In genomic region chr15:84772467-84772866, GRCh38 we compare ENCODE assay signal across 22 cellular contexts. TPM values are rescaled to one million over a fixed set of nuclear protein-coding genes. Genes with fewer than 3 reads are reported as not detected.
A peak's percentile ranks its signal among the peaks of the same experiment; 100 is the strongest.
DNase-seq lines count a peak whose midpoint lies in the region; ATAC-seq and TF ChIP-seq lines count a peak whose summit lies in the region.
"Had no signal": no experiment of that assay in that cellular context is flagged by ENCODE, and none has a peak within 500 bp of the region (broad histone marks: within the 10 kb centered on the region; RNA-seq: fewer than 3 reads in every experiment).

No MANE protein-coding gene starts in this region.

- peak overlapping the region; percentile 51 for H3K27ac Mint-ChIP-seq in stimulated activated effector memory CD8-positive, alpha-beta T cell treated with anti-CD3 and anti-CD28 coated beads, Interleukin-12 subunit alpha, Interleukin-12 subunit beta, amount 100 ng/mL, for 72 hours
- H3K27ac Mint-ChIP-seq: activated CD8-positive, alpha-beta memory T cell treated with anti-CD3 and anti-CD28 coated beads, Interleukin-2, amount 10 ng/mL, durations not matched to agents 7 days and 5 days; activated naive CD8-positive, alpha-beta T cell treated with anti-CD3 and anti-CD28 coated beads for 36 hours; activated T-helper 17 cell treated with anti-CD3 and anti-CD28 coated beads, Interleukin-2, amount 50 U/mL, for 72 hours; brain had no signal

- peaks cover 44% of the 10 kb centered on the region for H3K4me1 Mint-ChIP-seq in stimulated activated effector memory CD8-positive, alpha-beta T cell treated with anti-CD3 and anti-CD28 coated beads, Interleukin-12 subunit alpha, Interleukin-12 subunit beta, amount 100 ng/mL, for 72 hours
- H3K4me1 Mint-ChIP-seq: brain had no signal

- H3K4me3 ChIP-seq in effector memory CD4-positive, alpha-beta T cell (ENCODE audit: insufficient read depth, low read depth, low read length, poor library complexity, severe bottlenecking), result no peak overlapping the region
- no peak overlapping the region for H3K4me3 ChIP-seq in upper lobe of left lung
- H3K4me3 ChIP-seq: colonic mucosa, PC-9, SK-N-MC, vagina had no signal

- no peaks in the 10 kb centered on the region for H3K9me3 ChIP-seq in effector memory CD4-positive, alpha-beta T cell (ENCODE audit: control insufficient read depth, low read length)
- H3K9me3 ChIP-seq in upper lobe of left lung, result no peaks in the 10 kb centered on the region
- H3K9me3 ChIP-seq: BE2C, colonic mucosa, vagina had no signal

- no peak for TF ChIP-seq EP300 in upper lobe of left lung (IDR thresholded peaks at IDR 0.05)

- intact Hi-C loops in Right ventricle myocardium inferior (cut with DNase I), result no loop called here

- ATAC-seq in stimulated activated effector memory CD8-positive, alpha-beta T cell treated with anti-CD3 and anti-CD28 coated beads, Interleukin-12 subunit alpha, Interleukin-12 subunit beta, amount 100 ng/mL, for 72 hours, result no peak
- ATAC-seq in upper lobe of left lung (ENCODE audit: low FRiP score in 2 of 2), result no peak
- no peak for ATAC-seq in Right ventricle myocardium inferior
- ATAC-seq: activated CD8-positive, alpha-beta memory T cell treated with anti-CD3 and anti-CD28 coated beads, Interleukin-2, amount 10 ng/mL, durations not matched to agents 7 days and 5 days; activated T-helper 17 cell treated with anti-CD3 and anti-CD28 coated beads, Interleukin-2, amount 50 U/mL, for 72 hours had no signal

- TF ChIP-seq POLR2A in upper lobe of left lung (IDR thresholded peaks at IDR 0.05), result no peak

- TF ChIP-seq CTCF in upper lobe of left lung (IDR thresholded peaks at IDR 0.05), result no peak

- no peaks in the 10 kb centered on the region for H3K4me1 ChIP-seq in effector memory CD4-positive, alpha-beta T cell (ENCODE audit: control insufficient read depth, insufficient read depth, low read length, poor library complexity, severe bottlenecking)
- H3K4me1 ChIP-seq in upper lobe of left lung, result peaks cover 8 to 26% (median 17%) of the 10 kb centered on the region in 4 donors
- H3K4me1 ChIP-seq: BE2C, colonic mucosa had no signal

- H3K27ac ChIP-seq in effector memory CD4-positive, alpha-beta T cell (ENCODE audit: insufficient read depth, low read length, poor library complexity, severe bottlenecking), result peak overlapping the region; percentile 3
- peak overlapping the region in 2 of 4 donors; percentile 6 to 14 for H3K27ac ChIP-seq in upper lobe of left lung
- H3K27ac ChIP-seq: colonic mucosa, PC-9, SK-N-MC, vagina had no signal

- H3K36me3 Mint-ChIP-seq in stimulated activated effector memory CD8-positive, alpha-beta T cell treated with anti-CD3 and anti-CD28 coated beads, Interleukin-12 subunit alpha, Interleukin-12 subunit beta, amount 100 ng/mL, for 72 hours, result peaks cover 72% of the 10 kb centered on the region

- 45 to 48% methylated on average over 2 of the region's 2 CpGs for WGBS in upper lobe of left lung, 2 donors

- peaks cover 9% of the 10 kb centered on the region for H3K36me3 ChIP-seq in effector memory CD4-positive, alpha-beta T cell (ENCODE audit: control insufficient read depth, insufficient read depth, low read length)
- H3K36me3 ChIP-seq in upper lobe of left lung, result peaks cover 4 to 32% (median 16%) of the 10 kb centered on the region in 4 donors

- no peaks in the 10 kb centered on the region for H3K9me3 Mint-ChIP-seq in stimulated activated effector memory CD8-positive, alpha-beta T cell treated with anti-CD3 and anti-CD28 coated beads, Interleukin-12 subunit alpha, Interleukin-12 subunit beta, amount 100 ng/mL, for 72 hours
- H3K9me3 Mint-ChIP-seq: activated naive CD8-positive, alpha-beta T cell treated with anti-CD3 and anti-CD28 coated beads for 36 hours; activated T-helper 17 cell treated with anti-CD3 and anti-CD28 coated beads, Interleukin-2, amount 50 U/mL, for 72 hours; brain; H9 had no signal

- no peaks in the 10 kb centered on the region for H3K27me3 ChIP-seq in effector memory CD4-positive, alpha-beta T cell (replicated peaks; ENCODE audit: control insufficient read depth, insufficient read depth, low read length, poor library complexity, severe bottlenecking)
- H3K27me3 ChIP-seq in upper lobe of left lung, result no peaks in the 10 kb centered on the region
- H3K27me3 ChIP-seq: BE2C, colonic mucosa, vagina had no signal

- H3K4me3 Mint-ChIP-seq in stimulated activated effector memory CD8-positive, alpha-beta T cell treated with anti-CD3 and anti-CD28 coated beads, Interleukin-12 subunit alpha, Interleukin-12 subunit beta, amount 100 ng/mL, for 72 hours, result no peak overlapping the region
- H3K4me3 Mint-ChIP-seq: activated CD8-positive, alpha-beta memory T cell treated with anti-CD3 and anti-CD28 coated beads, Interleukin-2, amount 10 ng/mL, durations not matched to agents 7 days and 5 days; activated naive CD8-positive, alpha-beta T cell treated with anti-CD3 and anti-CD28 coated beads for 36 hours; activated T-helper 17 cell treated with anti-CD3 and anti-CD28 coated beads, Interleukin-2, amount 50 U/mL, for 72 hours; brain; H9 had no signal

- DNase-seq in activated CD8-positive, alpha-beta memory T cell treated with anti-CD3 and anti-CD28 coated beads for 24 hours, result peak; percentile 38
- no peak for DNase-seq in activated CD8-positive, alpha-beta memory T cell treated with anti-CD3 and anti-CD28 coated beads, Interleukin-2, amount 50 U/mL, for 4 hours
- DNase-seq in NOMO-1 treated with DMSO at 0.1 percent for 48 hours (lab: John Stamatoyannopoulos, UW; ENCODE audit: unreplicated experiment) (peak; percentile 7), upper lobe of left lung (no peak), Right ventricle myocardium inferior (ENCODE audit: missing footprints) (no peak)
- DNase-seq in effector memory CD4-positive, alpha-beta T cell, result no peak
- no peak for DNase-seq in stimulated activated effector memory CD8-positive, alpha-beta T cell treated with anti-CD3 and anti-CD28 coated beads, Interleukin-12 subunit alpha, Interleukin-12 subunit beta, amount 100 ng/mL, for 72 hours (ENCODE audit: low spot score in 2 of 2)
- DNase-seq in activated effector memory CD4-positive, alpha-beta T cell treated with anti-CD3 and anti-CD28 coated beads, Interleukin-2, amount 50 U/mL, for 16 hours, result no peak
- DNase-seq: activated CD4-positive, alpha-beta T cell treated with anti-CD3 and anti-CD28 coated beads for 4 hours; activated CD8-positive, alpha-beta memory T cell treated with anti-CD3 and anti-CD28 coated beads, Interleukin-2, amount 10 ng/mL, durations not matched to agents 7 days and 5 days; activated naive CD8-positive, alpha-beta T cell treated with anti-CD3 and anti-CD28 coated beads for 36 hours; BE2C; colonic mucosa; H9; NCI-H774; nucleus accumbens; PC-9; substantia nigra had no signal

RNA-seq across cellular contexts. Expression of gene ZNF592, which starts 24.1 kb away (rescaled TPM):
- total RNA-seq in upper lobe of left lung (10 to 100 TPM; 22.5 to 35.2 (median 26.7) TPM), Right ventricle myocardium inferior (19.2 TPM)

RNA-seq across cellular contexts. Expression of gene ALPK3, which starts 44.7 kb away (rescaled TPM):
- total RNA-seq in upper lobe of left lung (10 to 100 TPM in 5 of 6 donors, 1 to 10 TPM in 1; 7.9 to 36.4 (median 13.0) TPM), Right ventricle myocardium inferior (132 TPM)

RNA-seq across cellular contexts. Expression of gene SEC11A, which starts 56.5 kb away (rescaled TPM):
- total RNA-seq in upper lobe of left lung, result 100 to 1,000 TPM in 4 of 6 donors, 10 to 100 TPM in 2; 38.8 to 164 (median 116) TPM
- total RNA-seq in Right ventricle myocardium inferior, result 84.7 TPM

Comparison
In these comparisons a context has a peak if more than half of its experiments do, and no peak if none do; other contexts are left out.
1. DNase-seq: peak in activated CD8-positive, alpha-beta memory T cell treated with anti-CD3 and anti-CD28 coated beads for 24 hours (single experiment) and NOMO-1 treated with DMSO at 0.1 percent for 48 hours (single experiment); none in activated CD8-positive, alpha-beta memory T cell treated with anti-CD3 and anti-CD28 coated beads, Interleukin-2, amount 50 U/mL, for 4 hours (single experiment), effector memory CD4-positive, alpha-beta T cell (0 of 3), stimulated activated effector memory CD8-positive, alpha-beta T cell treated with anti-CD3 and anti-CD28 coated beads, Interleukin-12 subunit alpha, Interleukin-12 subunit beta, amount 100 ng/mL, for 72 hours (0 of 2), activated effector memory CD4-positive, alpha-beta T cell treated with anti-CD3 and anti-CD28 coated beads, Interleukin-2, amount 50 U/mL, for 16 hours (single experiment), upper lobe of left lung (0 of 2) and Right ventricle myocardium inferior (single experiment).